11 cellular contexts compared by ENCODE assay signal in the genomic region with DNA sequence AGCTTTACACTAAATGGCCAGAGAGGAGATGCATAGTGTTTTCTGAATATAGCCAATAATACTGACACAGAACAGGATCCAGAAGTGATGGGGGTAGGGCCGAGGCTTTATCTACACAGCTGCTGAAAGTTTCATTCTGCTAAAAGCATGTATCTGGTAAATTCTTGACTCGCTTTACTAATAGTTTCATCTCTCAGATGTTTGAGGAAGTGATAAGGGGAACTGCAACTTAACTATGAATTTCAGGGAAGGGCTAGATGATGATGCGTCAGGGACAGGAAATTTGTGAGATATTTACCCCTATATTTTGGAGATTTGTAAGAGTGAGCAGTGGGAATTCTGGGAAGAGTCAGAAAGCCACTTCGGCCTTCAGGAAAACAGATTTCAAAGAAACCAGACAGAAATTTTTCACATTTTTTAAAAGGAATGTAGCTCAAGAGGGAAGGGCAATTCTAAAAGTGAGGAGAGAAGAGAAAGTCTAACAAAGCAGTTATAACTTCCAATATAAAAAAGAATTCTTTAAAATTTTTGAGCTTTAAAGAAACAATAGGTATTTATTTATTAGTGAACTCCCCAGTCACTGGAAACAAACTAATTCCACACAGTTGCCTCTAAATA.
DNase-seq lines count a peak whose midpoint lies in the region; ATAC-seq and TF ChIP-seq lines count a peak whose summit lies in the region.
"Had no signal": no experiment of that assay in that cellular context is flagged by ENCODE, and none has a peak within 500 bp of the region (broad histone marks: within the 10 kb centered on the region; RNA-seq: fewer than 3 reads in every experiment).

No MANE protein-coding gene starts in this region.

- no peak for TF ChIP-seq CTCF in GM10248 (IDR thresholded peaks at IDR 0.05; ENCODE audit: control extremely low read depth, extremely low read depth, low read depth, missing control alignments)

- in situ Hi-C loops in G401 (cut with HindIII; ENCODE audit: low sequenced_read_pairs), result no loop called here

- peaks cover 10% of the 10 kb centered on the region for H3K4me1 ChIP-seq in adipocyte (ENCODE audit: control insufficient read depth, insufficient read depth, low read length)
- H3K4me1 ChIP-seq: testis had no signal

- H3K4me3 ChIP-seq in adipocyte (ENCODE audit: low read length), result peak overlapping the region; percentile 31
- H3K4me3 ChIP-seq: testis had no signal

- no peaks in the 10 kb centered on the region for H3K9me3 ChIP-seq in adipocyte (ENCODE audit: control insufficient read depth, low read length)
- H3K9me3 ChIP-seq: testis had no signal

- no peaks in the 10 kb centered on the region for H3K27me3 ChIP-seq in adipocyte (replicated peaks; ENCODE audit: control insufficient read depth, insufficient read depth, low read length)
- H3K27me3 ChIP-seq: testis had no signal

- H3K27ac Mint-ChIP-seq in activated naive CD4-positive, alpha-beta T cell treated with anti-CD3 and anti-CD28 coated beads, Interleukin-2, amount 50 U/mL, for 72 hours, result peak overlapping the region in 1 of 2 donors; percentile 16

- peak; percentile 69 for DNase-seq in GM10248 (ENCODE audit: extremely low spot score)
- peak; percentile 32 for DNase-seq in adipocyte (ENCODE audit: low read depth)
- no peak for DNase-seq in D341Med (ENCODE audit: low spot score)
- DNase-seq in activated naive CD4-positive, alpha-beta T cell treated with anti-CD3 and anti-CD28 coated beads, Interleukin-2, amount 50 U/mL, for 72 hours (ENCODE audit: low spot score in 2 of 2), result no peak
- no peak for DNase-seq in NCI-H774 (lab: John Stamatoyannopoulos, UW)
- no peak for DNase-seq in G401 (ENCODE audit: low spot score)
- DNase-seq: cerebellar nuclear complex, testis had no signal

- no peaks in the 10 kb centered on the region for H3K36me3 Mint-ChIP-seq in activated naive CD4-positive, alpha-beta T cell treated with anti-CD3 and anti-CD28 coated beads, Interleukin-2, amount 50 U/mL, for 72 hours

- ATAC-seq in GM19452 (IDR thresholded peaks at IDR 0.05; ENCODE audit: unreplicated experiment) (peak; percentile 99), HG03175 (IDR thresholded peaks at IDR 0.05; ENCODE audit: unreplicated experiment) (peak; percentile 99)
- no peak for ATAC-seq in activated naive CD4-positive, alpha-beta T cell treated with anti-CD3 and anti-CD28 coated beads, Interleukin-2, amount 50 U/mL, for 72 hours
- ATAC-seq: Panc1 had no signal

- no peaks in the 10 kb centered on the region for H3K36me3 ChIP-seq in adipocyte (ENCODE audit: control insufficient read depth, insufficient read depth, low read length, severe bottlenecking)

- CTCF ChIA-PET in GM10248 (lab: Yijun Ruan, JAX), result interaction anchor here (1.3 to 1.8 kb wide), 2 partner anchors 10 to 11 kb away, joined by 4 to 6 read pairs; no protein-coding TSS in a partner anchor

- peaks cover 3 to 12% of the 10 kb centered on the region in 2 donors for H3K9me3 Mint-ChIP-seq in activated naive CD4-positive, alpha-beta T cell treated with anti-CD3 and anti-CD28 coated beads, Interleukin-2, amount 50 U/mL, for 72 hours

- peak overlapping the region; percentile 34 for H3K9ac ChIP-seq in adipocyte (ENCODE audit: low read length)

- POLR2A ChIA-PET in GM10248 (lab: Yijun Ruan, JAX), result no interaction called here

Comparison
In these comparisons a context has a peak if more than half of its experiments do, and no peak if none do; other contexts are left out.
1. DNase-seq: peak in GM10248 (single experiment) and adipocyte (single experiment); none in D341Med (single experiment), activated naive CD4-positive, alpha-beta T cell treated with anti-CD3 and anti-CD28 coated beads, Interleukin-2, amount 50 U/mL, for 72 hours (0 of 2), NCI-H774 (single experiment) and G401 (single experiment).
2. ATAC-seq: peak in GM19452 (single experiment) and HG03175 (single experiment); none in activated naive CD4-positive, alpha-beta T cell treated with anti-CD3 and anti-CD28 coated beads, Interleukin-2, amount 50 U/mL, for 72 hours (0 of 2).